19 cellular contexts compared by ENCODE assay signal in genomic region chr3:7423995-7424394, GRCh38.
DNase-seq lines count a peak whose midpoint lies in the region; ATAC-seq and TF ChIP-seq lines count a peak whose summit lies in the region.
"Had no signal": no experiment of that assay in that cellular context is flagged by ENCODE, and none has a peak within 500 bp of the region (broad histone marks: within the 10 kb centered on the region; RNA-seq: fewer than 3 reads in every experiment).

No MANE protein-coding gene starts in this region.

- H3K4me3 Mint-ChIP-seq in WTC11, result no peak overlapping the region
- H3K4me3 Mint-ChIP-seq: CD4-positive, CD25-positive, alpha-beta regulatory T cell; CD8-positive, alpha-beta memory T cell; HFFc6 had no signal

- H3K4me1 Mint-ChIP-seq in WTC11, result 0 out of 2 replicates have a peak, but pooled peaks cover 2% of the 10 kb centered on the region
- H3K4me1 Mint-ChIP-seq: CD4-positive, CD25-positive, alpha-beta regulatory T cell; CD8-positive, alpha-beta memory T cell had no signal

- no peak for TF ChIP-seq POLR2A in testis (IDR thresholded peaks at IDR 0.05)

- H3K9me3 ChIP-seq in testis, result no peaks in the 10 kb centered on the region
- H3K9me3 ChIP-seq: BE2C had no signal

- no peak overlapping the region for H3K4me3 ChIP-seq in testis
- H3K4me3 ChIP-seq: K562 had no signal

- H3K4me1 ChIP-seq in testis, result no peaks in the 10 kb centered on the region
- H3K4me1 ChIP-seq: BE2C had no signal

- TF ChIP-seq CTCF in WTC11 (IDR thresholded peaks at IDR 0.05) (no peak), testis (IDR thresholded peaks at IDR 0.05) (no peak)

- no peaks in the 10 kb centered on the region for H3K36me3 Mint-ChIP-seq in WTC11
- H3K36me3 Mint-ChIP-seq: CD4-positive, CD25-positive, alpha-beta regulatory T cell; CD8-positive, alpha-beta memory T cell had no signal

- ATAC-seq in WTC11 (peak; percentile 94), GM21381 (IDR thresholded peaks at IDR 0.05; ENCODE audit: unreplicated experiment) (no peak)
- ATAC-seq: K562 had no signal

- CTCF ChIA-PET in WTC11 (lab: Charles Lee), result no interaction called here
- CTCF ChIA-PET in HEK293T (lab: Yijun Ruan, JAX), result interaction anchor here (0.7 kb wide), 1 partner anchor 1290 kb away, joined by 3 read pairs; no protein-coding TSS in a partner anchor

- WGBS in testis, 2 donors, result 82 to 87% methylated on average over 4 of the region's 4 CpGs

- peaks cover 4% of the 10 kb centered on the region; the same call in 1 of the 2 replicates for H3K9me3 Mint-ChIP-seq in WTC11

- POLR2A ChIA-PET in WTC11 (lab: Charles Lee), result no interaction called here
- POLR2A ChIA-PET in HEK293T (lab: Yijun Ruan, JAX), result no interaction called here

- H3K27me3 Mint-ChIP-seq in WTC11 (ENCODE audit: low read depth), result no peaks in the 10 kb centered on the region
- H3K27me3 Mint-ChIP-seq: CD4-positive, CD25-positive, alpha-beta regulatory T cell; CD8-positive, alpha-beta memory T cell had no signal

- no peaks in the 10 kb centered on the region for H3K27me3 ChIP-seq in testis
- H3K27me3 ChIP-seq: BE2C had no signal

- H3K36me3 ChIP-seq in testis (ENCODE audit: low read depth, missing control alignments), result no peaks in the 10 kb centered on the region
- H3K36me3 ChIP-seq: BE2C had no signal

- H3K27ac ChIP-seq in testis, result no peak overlapping the region

- no peak overlapping the region for H3K27ac Mint-ChIP-seq in WTC11
- H3K27ac Mint-ChIP-seq: CD4-positive, CD25-positive, alpha-beta regulatory T cell; CD8-positive, alpha-beta memory T cell; HFFc6 had no signal

- intact Hi-C loops in testis (cut with DNase I; ENCODE audit: low total_unique reads), result no loop called here

- DNase-seq in WTC11 (ENCODE audit: low spot score) (no peak), iPS DF 19.7 (ENCODE audit: low read depth, low spot score) (peak; percentile 7), kidney tubule cell (ENCODE audit: low spot score) (peak; percentile 3), testis (no peak), HEK293T (ENCODE audit: extremely low spot score) (no peak), NCI-H226 (no peak)
- DNase-seq: ACHN; BE2C; C1 segment of cervical spinal cord; CD4-positive, CD25-positive, alpha-beta regulatory T cell; CD8-positive, alpha-beta memory T cell; COR-L47; DMS 273 treated with DMSO at 0.1 percent for 48 hours; GOT3; HCEC 1CT; HFFc6; IMR-90 had no signal

TF ChIP-seq in WTC11, 78 proteins besides CTCF, POLR2A, EP300 and RAD21:
- TF ChIP-seq ZNF263 (CRISPR knock-in tag; IDR thresholded peaks at IDR 0.05; ENCODE audit: low read depth) (no peak), ZNF121 (CRISPR knock-in tag; IDR thresholded peaks at IDR 0.05) (0 out of 2 replicates have a peak, but pooled peaks have one; percentile 23), ZNF416 (CRISPR knock-in tag; IDR thresholded peaks at IDR 0.05) (no peak), KAT7 (CRISPR knock-in tag; IDR thresholded peaks at IDR 0.05; ENCODE audit: borderline replicate concordance) (no peak)
- TF ChIP-seq, protein P1, sequence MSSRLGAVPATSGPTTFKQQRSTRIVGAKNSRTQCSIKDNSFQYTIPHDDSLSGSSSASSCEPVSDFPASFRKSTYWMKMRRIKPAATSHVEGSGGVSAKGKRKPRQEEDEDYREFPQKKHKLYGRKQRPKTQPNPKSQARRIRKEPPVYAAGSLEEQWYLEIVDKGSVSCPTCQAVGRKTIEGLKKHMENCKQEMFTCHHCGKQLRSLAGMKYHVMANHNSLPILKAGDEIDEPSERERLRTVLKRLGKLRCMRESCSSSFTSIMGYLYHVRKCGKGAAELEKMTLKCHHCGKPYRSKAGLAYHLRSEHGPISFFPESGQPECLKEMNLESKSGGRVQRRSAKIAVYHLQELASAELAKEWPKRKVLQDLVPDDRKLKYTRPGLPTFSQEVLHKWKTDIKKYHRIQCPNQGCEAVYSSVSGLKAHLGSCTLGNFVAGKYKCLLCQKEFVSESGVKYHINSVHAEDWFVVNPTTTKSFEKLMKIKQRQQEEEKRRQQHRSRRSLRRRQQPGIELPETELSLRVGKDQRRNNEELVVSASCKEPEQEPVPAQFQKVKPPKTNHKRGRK (CRISPR knock-in tag; IDR thresholded peaks at IDR 0.05; ENCODE audit: borderline replicate concordance), result no peak

TF ChIP-seq in HEK293T, 16 proteins besides CTCF, POLR2A, EP300 and RAD21:
- TF ChIP-seq CTBP1 (IDR thresholded peaks at IDR 0.05; ENCODE audit: borderline replicate concordance) (no peak), ELF4 (IDR thresholded peaks at IDR 0.05) (no peak), L3MBTL2 (conservative IDR thresholded peaks at IDR 0.05) (no peak), FOXK2 (IDR thresholded peaks at IDR 0.05) (no peak), NFRKB (IDR thresholded peaks at IDR 0.05) (no peak), SP1 (IDR thresholded peaks at IDR 0.05) (no peak)

Comparison
In these comparisons a context has a peak if more than half of its experiments do, and no peak if none do; other contexts are left out.
1. DNase-seq: peak in iPS DF 19.7 (single experiment) and kidney tubule cell (single experiment); none in WTC11 (single experiment), testis (single experiment), HEK293T (single experiment) and NCI-H226 (single experiment).